In genomic region chr6:43222418-43223059, GRCh38 we compare ENCODE assay signal across 19 cellular contexts. TPM values are rescaled to one million over a fixed set of nuclear protein-coding genes. Genes with fewer than 3 reads are reported as not detected.
DNase-seq lines count a peak whose midpoint lies in the region; ATAC-seq, FAIRE-seq and TF ChIP-seq lines count a peak whose summit lies in the region.
"Had no signal": no experiment of that assay in that cellular context is flagged by ENCODE, and none has a peak within 500 bp of the region (broad histone marks: within the 10 kb centered on the region; RNA-seq: fewer than 3 reads in every experiment).

No MANE protein-coding gene starts in this region.

- H3K36me3 ChIP-seq in pancreas, result no peaks in the 10 kb centered on the region

- H4K8ac ChIP-seq in H9 (replicated peaks; ENCODE audit: insufficient read length, low read depth, low read length), result no peak overlapping the region

- no peak overlapping the region for H3K4me3 Mint-ChIP-seq in activated CD8-positive, alpha-beta T cell treated with anti-CD3 and anti-CD28 coated beads for 36 hours
- H3K4me3 Mint-ChIP-seq in activated CD8-positive, alpha-beta T cell treated with anti-CD3 and anti-CD28 coated beads, Interleukin-2, amount 10 ng/mL, durations not matched to agents 7 days and 5 days, result no peak overlapping the region
- no peak overlapping the region for H3K4me3 Mint-ChIP-seq in H9
- H3K4me3 Mint-ChIP-seq in activated naive CD8-positive, alpha-beta T cell treated with anti-CD3 and anti-CD28 coated beads for 36 hours, result peak overlapping the region; percentile 20
- H3K4me3 Mint-ChIP-seq in naive B cell, result peak overlapping the region in 2 of 8 donors; percentile 20 to 50

- H2AK5ac ChIP-seq in H9 (ENCODE audit: insufficient read length, low read length), result no peak overlapping the region

- H3K23ac ChIP-seq in H9 (ENCODE audit: insufficient read length, low read depth, low read length), result no peak overlapping the region

- H3K27ac Mint-ChIP-seq in activated CD8-positive, alpha-beta T cell treated with anti-CD3 and anti-CD28 coated beads for 36 hours, result peak overlapping the region; percentile 89
- H3K27ac Mint-ChIP-seq in activated CD8-positive, alpha-beta T cell treated with anti-CD3 and anti-CD28 coated beads, Interleukin-2, amount 10 ng/mL, durations not matched to agents 7 days and 5 days, result no peak overlapping the region
- peak overlapping the region in 2 of 3 experiments; percentile 30 to 66; a peak in 5 of 7 replicates for H3K27ac Mint-ChIP-seq in H9
- H3K27ac Mint-ChIP-seq in activated naive CD8-positive, alpha-beta T cell treated with anti-CD3 and anti-CD28 coated beads for 36 hours, result peak overlapping the region; percentile 38
- H3K27ac Mint-ChIP-seq in naive B cell, result peak overlapping the region; percentile 99 to 100 (median 100)

- H3K27me3 ChIP-seq in H9 (ENCODE audit: insufficient read depth, low read length), result no peaks in the 10 kb centered on the region
- H3K27me3 ChIP-seq in pancreas, result no peaks in the 10 kb centered on the region
- H3K27me3 ChIP-seq: neutrophil, right lobe of liver, tibial nerve had no signal

- ATAC-seq in activated CD8-positive, alpha-beta T cell treated with anti-CD3 and anti-CD28 coated beads for 36 hours, result no peak
- ATAC-seq in activated CD8-positive, alpha-beta T cell treated with anti-CD3 and anti-CD28 coated beads, Interleukin-2, amount 10 ng/mL, durations not matched to agents 7 days and 5 days, result no peak
- ATAC-seq in naive B cell (ENCODE audit: low read depth in 2 of 2) (no peak), GM19328 (IDR thresholded peaks at IDR 0.05; ENCODE audit: unreplicated experiment) (no peak), pancreas (no peak)

- H3K4me2 ChIP-seq in H9 (ENCODE audit: insufficient read depth, insufficient read length, low read length), result no peak overlapping the region

- H3K4me1 ChIP-seq in H9 (ENCODE audit: insufficient read depth, low read length) (no peaks in the 10 kb centered on the region; the same call in 1 of the 2 replicates), pancreas (no peaks in the 10 kb centered on the region)
- H3K4me1 ChIP-seq: right lobe of liver had no signal

- intact Hi-C loops in activated CD8-positive, alpha-beta T cell treated with anti-CD3 and anti-CD28 coated beads for 36 hours (cut with micrococcal nuclease), result no loop called here
- intact Hi-C loops in pancreas (cut with DNase I), result no loop called here

- no peak for DNase-seq in activated CD8-positive, alpha-beta T cell treated with anti-CD3 and anti-CD28 coated beads for 36 hours
- DNase-seq in activated CD8-positive, alpha-beta T cell treated with anti-CD3 and anti-CD28 coated beads, Interleukin-2, amount 10 ng/mL, durations not matched to agents 7 days and 5 days, result no peak
- no peak for DNase-seq in H9
- DNase-seq in activated naive CD8-positive, alpha-beta T cell treated with anti-CD3 and anti-CD28 coated beads for 36 hours, result no peak
- no peak for DNase-seq in naive B cell
- no peak for DNase-seq in LoVo (ENCODE audit: low spot score)
- no peak for DNase-seq in pancreas
- DNase-seq: activated CD8-positive, alpha-beta memory T cell treated with anti-CD3 and anti-CD28 coated beads, Interleukin-2, amount 50 U/mL, for 4 hours; GF-D8; KBM-7; NCI-H1105; right lobe of liver; stimulated activated CD8-positive, alpha-beta memory T cell treated with anti-CD3 and anti-CD28 coated beads, Interleukin-4, amount 100 ng/mL, for 48 hours had no signal

- H3K27me3 Mint-ChIP-seq in activated CD8-positive, alpha-beta T cell treated with anti-CD3 and anti-CD28 coated beads for 36 hours, result no peaks in the 10 kb centered on the region
- H3K27me3 Mint-ChIP-seq in activated CD8-positive, alpha-beta T cell treated with anti-CD3 and anti-CD28 coated beads, Interleukin-2, amount 10 ng/mL, durations not matched to agents 7 days and 5 days (ENCODE audit: low read depth), result no peaks in the 10 kb centered on the region
- peaks cover 2% of the 10 kb centered on the region; the same call in 1 of the 2 replicates for H3K27me3 Mint-ChIP-seq in H9 (ENCODE audit: low read depth)
- no peaks in the 10 kb centered on the region for H3K27me3 Mint-ChIP-seq in activated naive CD8-positive, alpha-beta T cell treated with anti-CD3 and anti-CD28 coated beads for 36 hours
- H3K27me3 Mint-ChIP-seq in naive B cell, result no peaks in the 10 kb centered on the region

- H3K18ac ChIP-seq in H9 (ENCODE audit: insufficient read length, low read depth, low read length), result no peak overlapping the region

- no peaks in the 10 kb centered on the region for H3K79me1 ChIP-seq in H9 (ENCODE audit: insufficient read depth, low read depth, low read length, poor library complexity, severe bottlenecking)

- H3K9me3 ChIP-seq in H9 (ENCODE audit: control insufficient read depth, low read depth, low read length) (no peaks in the 10 kb centered on the region), pancreas (no peaks in the 10 kb centered on the region)
- H3K9me3 ChIP-seq: neutrophil, right lobe of liver, tibial nerve had no signal

- no peak overlapping the region for H4K5ac ChIP-seq in H9 (ENCODE audit: insufficient read length, low read depth, low read length)

- no peak overlapping the region for H3K4ac ChIP-seq in H9 (ENCODE audit: low read depth, low read length)

- H2BK120ac ChIP-seq in H9 (ENCODE audit: low read depth, low read length, poor library complexity, severe bottlenecking), result no peak overlapping the region

- H3K56ac ChIP-seq in H9 (ENCODE audit: insufficient read length, low read depth, low read length), result no peak overlapping the region

- H4K20me1 ChIP-seq in H9 (ENCODE audit: control insufficient read depth, insufficient read depth, insufficient read length), result no peaks in the 10 kb centered on the region

- no peak overlapping the region for H3K14ac ChIP-seq in H9 (ENCODE audit: insufficient read depth, low read length)

- no peak overlapping the region for H2BK15ac ChIP-seq in H9 (ENCODE audit: low read depth, low read length)

- H3K9me3 Mint-ChIP-seq in activated CD8-positive, alpha-beta T cell treated with anti-CD3 and anti-CD28 coated beads for 36 hours, result no peaks in the 10 kb centered on the region
- H3K9me3 Mint-ChIP-seq in activated CD8-positive, alpha-beta T cell treated with anti-CD3 and anti-CD28 coated beads, Interleukin-2, amount 10 ng/mL, durations not matched to agents 7 days and 5 days (ENCODE audit: insufficient read depth), result no peaks in the 10 kb centered on the region
- H3K9me3 Mint-ChIP-seq in H9 (no peaks in the 10 kb centered on the region), naive B cell (no peaks in the 10 kb centered on the region)
- H3K9me3 Mint-ChIP-seq in activated naive CD8-positive, alpha-beta T cell treated with anti-CD3 and anti-CD28 coated beads for 36 hours, result peaks cover 1% of the 10 kb centered on the region

- H3K4me3 ChIP-seq in pancreas, result no peak overlapping the region
- H3K4me3 ChIP-seq: lung, right lobe of liver, SK-N-MC, tibial nerve had no signal

- peaks cover 52% of the 10 kb centered on the region for H3K36me3 Mint-ChIP-seq in activated CD8-positive, alpha-beta T cell treated with anti-CD3 and anti-CD28 coated beads for 36 hours (ENCODE audit: low read depth)
- peaks cover 34% of the 10 kb centered on the region for H3K36me3 Mint-ChIP-seq in activated CD8-positive, alpha-beta T cell treated with anti-CD3 and anti-CD28 coated beads, Interleukin-2, amount 10 ng/mL, durations not matched to agents 7 days and 5 days (ENCODE audit: low read depth)
- H3K36me3 Mint-ChIP-seq in H9 (ENCODE audit: insufficient read depth in 1 of 3, low read depth in 3 of 3) (peaks cover 9 to 36% (median 19%) of the 10 kb centered on the region in 3 experiments), naive B cell (peaks cover 7% of the 10 kb centered on the region in 2 donors)
- peaks cover 45% of the 10 kb centered on the region for H3K36me3 Mint-ChIP-seq in activated naive CD8-positive, alpha-beta T cell treated with anti-CD3 and anti-CD28 coated beads for 36 hours

- H3K79me2 ChIP-seq in H9 (ENCODE audit: insufficient read depth, low read length), result no peaks in the 10 kb centered on the region

- H4K91ac ChIP-seq in H9 (ENCODE audit: insufficient read length, low read depth, low read length), result no peak overlapping the region

- no peak overlapping the region for H2BK5ac ChIP-seq in H9 (ENCODE audit: insufficient read length, low read length)

- no peak overlapping the region for H3K9ac ChIP-seq in H9 (ENCODE audit: extremely low read depth, insufficient read length, low read length)

- H3K27ac ChIP-seq in H9 (ENCODE audit: insufficient read length, low read depth, low read length) (no peak overlapping the region), pancreas (no peak overlapping the region)
- H3K27ac ChIP-seq: neutrophil, right lobe of liver, SK-N-MC, tibial nerve had no signal

- CTCF ChIA-PET in activated CD8-positive, alpha-beta T cell treated with anti-CD3 and anti-CD28 coated beads for 36 hours (lab: Charles Lee), result no interaction called here
- CTCF ChIA-PET in activated CD8-positive, alpha-beta T cell treated with anti-CD3 and anti-CD28 coated beads, Interleukin-2, amount 10 ng/mL, durations not matched to agents 7 days and 5 days (lab: Charles Lee), result no interaction called here

- no peak overlapping the region for H2AFZ ChIP-seq in H9 (ENCODE audit: low read length)

- no peak overlapping the region for H2BK20ac ChIP-seq in H9 (ENCODE audit: low read depth, low read length, poor library complexity, severe bottlenecking)

- WGBS in H9 (ENCODE audit: extremely low coverage, insufficient read length, low lambda C conversion rate), result no CpG with 5 or more reads among the region's 15 CpGs
- WGBS in pancreas, 2 donors, result 85 to 92% methylated on average over 15 of the region's 15 CpGs

- peaks cover 38% of the 10 kb centered on the region for H3K4me1 Mint-ChIP-seq in activated CD8-positive, alpha-beta T cell treated with anti-CD3 and anti-CD28 coated beads for 36 hours (ENCODE audit: low read depth)
- peaks cover 38% of the 10 kb centered on the region for H3K4me1 Mint-ChIP-seq in activated CD8-positive, alpha-beta T cell treated with anti-CD3 and anti-CD28 coated beads, Interleukin-2, amount 10 ng/mL, durations not matched to agents 7 days and 5 days (ENCODE audit: low read depth)
- H3K4me1 Mint-ChIP-seq in H9, result peaks cover 3 to 13% of the 10 kb centered on the region in 2 experiments
- peaks cover 36% of the 10 kb centered on the region for H3K4me1 Mint-ChIP-seq in activated naive CD8-positive, alpha-beta T cell treated with anti-CD3 and anti-CD28 coated beads for 36 hours
- H3K4me1 Mint-ChIP-seq in naive B cell, result peaks cover 39 to 59% (median 53%) of the 10 kb centered on the region in 3 donors

- POLR2A ChIA-PET in activated CD8-positive, alpha-beta T cell treated with anti-CD3 and anti-CD28 coated beads for 36 hours (lab: Charles Lee), result interaction anchor here (1.4 kb wide), 1 partner anchor 45 kb away, joined by 5 read pairs; no protein-coding TSS in a partner anchor
- POLR2A ChIA-PET in activated CD8-positive, alpha-beta T cell treated with anti-CD3 and anti-CD28 coated beads, Interleukin-2, amount 10 ng/mL, durations not matched to agents 7 days and 5 days (lab: Charles Lee), result interaction anchor here (0.6 kb wide), 1 partner anchor 244 kb away, joined by 3 read pairs; the partner anchor contains the start of gene PEX6

- no peak overlapping the region for H3T11ph ChIP-seq in H9 (ENCODE audit: low read length)

- no peaks in the 10 kb centered on the region for H3K23me2 ChIP-seq in H9 (ENCODE audit: insufficient read length, low read depth, low read length, poor library complexity, severe bottlenecking)

- H2BK12ac ChIP-seq in H9 (ENCODE audit: insufficient read length, low read depth, low read length), result no peak overlapping the region

- FAIRE-seq in pancreas (lab: Jason Lieb, UNC), result no peak

- no peak for TF ChIP-seq CTCF in activated CD8-positive, alpha-beta T cell treated with anti-CD3 and anti-CD28 coated beads for 36 hours (IDR thresholded peaks at IDR 0.05)
- TF ChIP-seq CTCF in H9 (conservative IDR thresholded peaks at IDR 0.05), result no peak
- TF ChIP-seq CTCF in pancreas (IDR thresholded peaks at IDR 0.05), result no peak

RNA-seq across cellular contexts. Expression of gene DNPH1, which starts 6.7 kb away (rescaled TPM):
- total RNA-seq in activated CD8-positive, alpha-beta T cell treated with anti-CD3 and anti-CD28 coated beads for 36 hours, result 10 to 100 TPM; 86.2 to 86.5 TPM
- total RNA-seq in activated CD8-positive, alpha-beta T cell treated with anti-CD3 and anti-CD28 coated beads, Interleukin-2, amount 10 ng/mL, durations not matched to agents 7 days and 5 days, result 10 to 100 TPM; 42.5 to 47.2 TPM
- 47.0 and 56.2 TPM in 2 replicates for total RNA-seq in H9 (2021)
- total RNA-seq in activated naive CD8-positive, alpha-beta T cell treated with anti-CD3 and anti-CD28 coated beads for 36 hours, result 10 to 100 TPM; 55.8 to 56.1 TPM
- polyA plus RNA-seq in naive B cell (ENCODE audit: low read depth in 6 of 6), result 100 to 1,000 TPM; 101 to 176 (median 133) TPM
- total RNA-seq in pancreas, result 10 to 100 TPM; 19.9 to 45.1 (median 38.4) TPM
- 10 to 100 TPM; 56.0 to 73.3 TPM for polyA plus RNA-seq in pancreas

RNA-seq across cellular contexts. Expression of gene TTBK1, which starts 20.7 kb away (rescaled TPM):
- under 1 TPM; 0.09 to 0.11 TPM for total RNA-seq in activated CD8-positive, alpha-beta T cell treated with anti-CD3 and anti-CD28 coated beads for 36 hours
- not detected for total RNA-seq in activated CD8-positive, alpha-beta T cell treated with anti-CD3 and anti-CD28 coated beads, Interleukin-2, amount 10 ng/mL, durations not matched to agents 7 days and 5 days
- 1.3 and 1.6 TPM in 2 replicates for total RNA-seq in H9 (2021)
- under 1 TPM; 0.12 to 0.14 TPM for total RNA-seq in activated naive CD8-positive, alpha-beta T cell treated with anti-CD3 and anti-CD28 coated beads for 36 hours
- polyA plus RNA-seq in naive B cell (ENCODE audit: low read depth in 6 of 6), result not detected
- under 1 TPM; 0.08 to 0.19 (median 0.14) TPM for total RNA-seq in pancreas
- polyA plus RNA-seq in pancreas, result under 1 TPM; 0.45 to 0.57 TPM
- total RNA-seq: fibroblast of villous mesenchyme, tibial nerve had no signal

RNA-seq across cellular contexts. Expression of gene CUL9, which starts 40.5 kb away (rescaled TPM):
- total RNA-seq in activated CD8-positive, alpha-beta T cell treated with anti-CD3 and anti-CD28 coated beads for 36 hours, result 10 to 100 TPM; 38.8 to 43.1 TPM
- total RNA-seq in activated CD8-positive, alpha-beta T cell treated with anti-CD3 and anti-CD28 coated beads, Interleukin-2, amount 10 ng/mL, durations not matched to agents 7 days and 5 days, result 10 to 100 TPM; 50.0 to 51.2 TPM
- total RNA-seq in H9 (2021) (15.2 and 15.5 TPM in 2 replicates), pancreas (10 to 100 TPM; 11.3 to 26.7 (median 13.8) TPM)
- 10 to 100 TPM; 31.3 to 31.5 TPM for total RNA-seq in activated naive CD8-positive, alpha-beta T cell treated with anti-CD3 and anti-CD28 coated beads for 36 hours
- polyA plus RNA-seq in naive B cell (ENCODE audit: low read depth in 6 of 6) (10 to 100 TPM in 3 of 6 donors, 1 to 10 TPM in 3; 1.2 to 16.5 (median 9.5) TPM), pancreas (10 to 100 TPM; 86.6 to 99.3 TPM)

RNA-seq across cellular contexts. Expression of gene SRF, which starts 51.5 kb away (rescaled TPM):
- total RNA-seq in activated CD8-positive, alpha-beta T cell treated with anti-CD3 and anti-CD28 coated beads for 36 hours, result 10 to 100 TPM; 34.5 to 35.4 TPM
- total RNA-seq in activated CD8-positive, alpha-beta T cell treated with anti-CD3 and anti-CD28 coated beads, Interleukin-2, amount 10 ng/mL, durations not matched to agents 7 days and 5 days, result 10 to 100 TPM; 41.4 to 43.8 TPM
- 57.5 and 59.7 TPM in 2 replicates for total RNA-seq in H9 (2021)
- total RNA-seq in activated naive CD8-positive, alpha-beta T cell treated with anti-CD3 and anti-CD28 coated beads for 36 hours, result 10 to 100 TPM; 49.1 to 49.9 TPM
- 1 to 10 TPM; 2.5 to 5.3 (median 4.7) TPM for polyA plus RNA-seq in naive B cell (ENCODE audit: low read depth in 6 of 6)
- 10 to 100 TPM in 3 of 6 donors, 1 to 10 TPM in 3; 7.2 to 12.8 (median 9.8) TPM for total RNA-seq in pancreas
- 10 to 100 TPM; 11.0 to 11.9 TPM for polyA plus RNA-seq in pancreas
